Comparison of ENCODE assay signal across 7 cellular contexts in the genomic region with DNA sequence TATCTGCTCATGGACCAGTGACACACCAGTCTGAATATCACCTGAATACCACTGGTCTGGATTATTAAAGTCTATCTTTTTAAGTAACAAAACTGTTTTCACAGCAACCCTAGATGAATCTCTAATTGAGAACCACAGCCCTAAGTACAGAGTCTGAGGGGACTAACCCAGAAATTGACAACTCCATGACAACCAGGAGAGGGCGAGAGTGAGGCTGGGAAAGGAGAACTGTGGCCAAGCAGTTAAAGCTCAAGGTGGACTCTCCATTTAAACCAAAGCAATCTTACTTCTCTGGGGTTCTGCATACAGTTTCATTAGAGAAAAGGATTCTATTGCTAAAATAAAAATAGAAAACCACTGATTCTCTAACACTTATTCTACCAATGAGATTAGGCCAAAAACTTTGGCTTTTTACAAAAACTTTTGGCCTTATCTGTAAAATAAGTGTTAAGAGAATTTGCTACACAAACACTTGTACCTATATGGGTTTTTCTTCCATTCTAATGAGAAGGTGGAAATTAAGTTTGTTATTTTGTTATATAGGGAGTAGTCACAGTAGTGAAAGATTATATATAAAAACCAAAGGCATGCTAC. TPM values are rescaled to one million over a fixed set of nuclear protein-coding genes. Genes with fewer than 3 reads are reported as not detected.
DNase-seq lines count a peak whose midpoint lies in the region; ATAC-seq and TF ChIP-seq lines count a peak whose summit lies in the region.

No MANE protein-coding gene starts in this region.

- CTCF ChIA-PET in GM10248 (lab: Yijun Ruan, JAX) = interaction anchor here (0.6 to 1.8 kb wide), 22 partner anchors 9 to 327 kb away, joined by 3 to 30 read pairs (median 4); a partner anchor contains a TSS

- no peaks in the 10 kb centered on the region for H3K36me3 ChIP-seq in ascending aorta

- no peaks in the 10 kb centered on the region for H3K4me1 ChIP-seq in ascending aorta

- intact Hi-C loops in ascending aorta (cut with DNase I) = no loop called here

- H3K9me3 ChIP-seq in ascending aorta = no peaks in the 10 kb centered on the region

- H3K27ac ChIP-seq in ascending aorta = no peak overlapping the region

- DNase-seq in GM10248 (ENCODE audit: extremely low spot score) (peak; percentile 48), HT1080 (ENCODE audit: low read depth) (peak; percentile 50), SKM-1 (lab: John Stamatoyannopoulos, UW; ENCODE audit: unreplicated experiment) (peak; percentile 19), ascending aorta (ENCODE audit: low spot score in 2 of 2) (no peak), islet precursor cell (peak; percentile 75)
- peak; percentile 27 for DNase-seq in stimulated activated CD8-positive, alpha-beta memory T cell treated with anti-CD3 and anti-CD28 coated beads, Interleukin-12 subunit alpha, Interleukin-12 subunit beta, amount 100 ng/mL, for 1 hour (ENCODE audit: low read depth)

- peak; percentile 86 for ATAC-seq in GM21529 (IDR thresholded peaks at IDR 0.05; ENCODE audit: unreplicated experiment)

- H3K4me3 ChIP-seq in ascending aorta = no peak overlapping the region

- POLR2A ChIA-PET in GM10248 (lab: Yijun Ruan, JAX) = no interaction called here

- peak; percentile 80 for TF ChIP-seq CTCF in GM10248 (IDR thresholded peaks at IDR 0.05; ENCODE audit: control extremely low read depth, extremely low read depth, low read depth, missing control alignments)
- TF ChIP-seq CTCF in ascending aorta (IDR thresholded peaks at IDR 0.05) = peak; percentile 34 to 50 (median 44)

- no peaks in the 10 kb centered on the region for H3K27me3 ChIP-seq in ascending aorta

RNA-seq across cellular contexts. Expression of a gene that starts 11.4 kb away (rescaled TPM):
- 0.47 and 1.0 TPM in 2 replicates for total RNA-seq in HT1080 (2014; rRNA removed; shearing (Covaris generic))
- 0.60 and 0.84 TPM in 2 replicates for polyA plus RNA-seq in HT1080 (2015; cell fraction: cytosol; rRNA removed)
- 4.6 and 6.3 TPM in 2 replicates for polyA plus RNA-seq in HT1080 (2015; cell fraction: nucleus; rRNA removed)
- total RNA-seq in ascending aorta = not detected

Comparison
In these comparisons a context has a peak if more than half of its experiments do, and no peak if none do; other contexts are left out.
1. DNase-seq: peak in GM10248 (single experiment), HT1080 (single experiment), SKM-1 (single experiment), islet precursor cell (single experiment) and stimulated activated CD8-positive, alpha-beta memory T cell treated with anti-CD3 and anti-CD28 coated beads, Interleukin-12 subunit alpha, Interleukin-12 subunit beta, amount 100 ng/mL, for 1 hour (single experiment); none in ascending aorta (0 of 2).